In the genomic region with DNA sequence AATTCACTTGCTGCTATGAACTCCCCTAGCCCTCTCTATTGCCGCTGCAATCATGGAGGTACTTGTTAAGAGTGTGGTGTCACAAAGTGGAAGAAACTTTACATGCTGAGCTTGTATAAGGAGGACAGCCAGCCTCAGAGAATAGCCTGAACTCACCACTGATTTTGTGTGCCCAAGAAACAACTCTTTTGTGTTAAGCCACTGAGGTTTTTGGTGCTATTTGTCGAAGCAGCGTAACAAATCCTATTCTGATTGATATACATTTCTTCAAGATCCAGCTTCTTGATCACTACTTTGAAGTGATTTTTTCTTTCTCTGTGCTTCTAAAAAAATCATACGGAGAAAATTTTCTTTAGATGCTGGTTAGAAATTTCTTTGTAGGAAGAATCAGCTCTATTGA, we compare ENCODE assay signal across 2 cellular contexts.
TF ChIP-seq lines count a peak whose summit lies in the region.

No MANE protein-coding gene starts in this region.

TF ChIP-seq in HepG2, 621 proteins besides CTCF, POLR2A, EP300 and RAD21:
- TF ChIP-seq ZNF329 (CRISPR knock-in tag; IDR thresholded peaks at IDR 0.05; ENCODE audit: low read depth) = no peak
- peak; percentile 82 for TF ChIP-seq ZNF12 (CRISPR knock-in tag; IDR thresholded peaks at IDR 0.05)
- no peak for TF ChIP-seq KDM1A (CRISPR knock-in tag; IDR thresholded peaks at IDR 0.05)

TF ChIP-seq in K562, 482 proteins besides CTCF, POLR2A, EP300 and RAD21:
- peak; percentile 85 for TF ChIP-seq ZNF12 (CRISPR knock-in tag; IDR thresholded peaks at IDR 0.05)
- TF ChIP-seq SMARCE1 (IDR thresholded peaks at IDR 0.05) = no peak
